Comparison of ENCODE assay signal across 14 cellular contexts in the genomic region with DNA sequence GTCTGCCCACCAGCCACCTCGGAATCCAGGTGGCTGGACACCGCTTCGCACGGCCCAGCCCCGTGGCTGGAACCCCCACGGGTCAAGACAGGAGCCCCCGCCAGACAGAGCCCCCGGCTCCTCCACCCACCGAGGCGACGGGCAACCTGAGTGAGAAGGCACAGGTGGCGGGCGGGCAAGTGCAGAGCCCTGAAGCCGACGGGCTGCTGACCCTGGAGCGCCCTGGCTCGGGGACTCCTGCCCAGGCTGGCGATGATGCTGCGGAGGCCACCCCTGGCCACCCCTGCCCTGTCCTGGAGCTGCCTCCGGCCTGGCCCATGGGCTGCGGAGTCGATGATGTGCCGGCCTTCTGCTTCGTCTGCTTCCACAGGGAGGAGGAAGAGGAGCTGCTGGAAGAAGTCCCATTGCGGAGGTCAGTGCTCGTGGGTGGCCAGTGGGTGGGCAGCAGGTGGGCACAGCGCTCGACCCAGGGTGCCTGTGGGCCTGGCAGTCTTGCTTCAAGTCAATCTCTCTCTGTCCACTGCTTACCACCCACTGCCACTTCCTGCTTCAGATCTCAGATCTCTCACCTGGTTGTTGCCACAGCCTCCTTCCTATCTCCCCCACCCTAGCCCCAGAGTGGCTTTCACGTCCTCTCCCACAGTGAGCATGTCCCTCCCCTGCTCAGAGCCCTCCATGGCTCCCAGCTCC. TPM values are rescaled to one million over a fixed set of nuclear protein-coding genes. Genes with fewer than 3 reads are reported as not detected.
DNase-seq lines count a peak whose midpoint lies in the region; ATAC-seq lines count a peak whose summit lies in the region.
"Had no signal": no experiment of that assay in that cellular context is flagged by ENCODE, and none has a peak within 500 bp of the region (broad histone marks: within the 10 kb centered on the region; RNA-seq: fewer than 3 reads in every experiment).

No MANE protein-coding gene starts in this region.

- CTCF ChIA-PET in activated CD8-positive, alpha-beta memory T cell treated with anti-CD3 and anti-CD28 coated beads, Interleukin-2, amount 10 ng/mL, durations not matched to agents 7 days and 5 days (lab: Charles Lee): no interaction called here

- H3K36me3 Mint-ChIP-seq in activated CD8-positive, alpha-beta memory T cell treated with anti-CD3 and anti-CD28 coated beads, Interleukin-2, amount 10 ng/mL, durations not matched to agents 7 days and 5 days: no peaks in the 10 kb centered on the region
- H3K36me3 Mint-ChIP-seq in central memory CD8-positive, alpha-beta T cell (ENCODE audit: insufficient read depth): peaks cover 1% of the 10 kb centered on the region
- H3K36me3 Mint-ChIP-seq in stimulated activated effector memory CD8-positive, alpha-beta T cell treated with anti-CD3 and anti-CD28 coated beads, Interleukin-12 subunit alpha, Interleukin-12 subunit beta, amount 100 ng/mL, for 72 hours: no peaks in the 10 kb centered on the region

- no peaks in the 10 kb centered on the region for H3K9me3 Mint-ChIP-seq in activated CD8-positive, alpha-beta memory T cell treated with anti-CD3 and anti-CD28 coated beads, Interleukin-2, amount 10 ng/mL, durations not matched to agents 7 days and 5 days (ENCODE audit: low read depth)
- H3K9me3 Mint-ChIP-seq in central memory CD8-positive, alpha-beta T cell: no peaks in the 10 kb centered on the region
- H3K9me3 Mint-ChIP-seq in stimulated activated effector memory CD8-positive, alpha-beta T cell treated with anti-CD3 and anti-CD28 coated beads, Interleukin-12 subunit alpha, Interleukin-12 subunit beta, amount 100 ng/mL, for 72 hours: no peaks in the 10 kb centered on the region

- H3K27ac Mint-ChIP-seq in activated CD8-positive, alpha-beta memory T cell treated with anti-CD3 and anti-CD28 coated beads, Interleukin-2, amount 10 ng/mL, durations not matched to agents 7 days and 5 days: no peak overlapping the region
- H3K27ac Mint-ChIP-seq in central memory CD8-positive, alpha-beta T cell (ENCODE audit: low read depth): no peak overlapping the region
- peak overlapping the region; percentile 65 for H3K27ac Mint-ChIP-seq in stimulated activated effector memory CD8-positive, alpha-beta T cell treated with anti-CD3 and anti-CD28 coated beads, Interleukin-12 subunit alpha, Interleukin-12 subunit beta, amount 100 ng/mL, for 72 hours

- H3K27me3 Mint-ChIP-seq in activated CD8-positive, alpha-beta memory T cell treated with anti-CD3 and anti-CD28 coated beads, Interleukin-2, amount 10 ng/mL, durations not matched to agents 7 days and 5 days: peaks cover 26% of the 10 kb centered on the region
- peaks cover 15% of the 10 kb centered on the region for H3K27me3 Mint-ChIP-seq in central memory CD8-positive, alpha-beta T cell

- ATAC-seq in activated CD8-positive, alpha-beta memory T cell treated with anti-CD3 and anti-CD28 coated beads, Interleukin-2, amount 10 ng/mL, durations not matched to agents 7 days and 5 days: peak; percentile 47
- peak; percentile 40 for ATAC-seq in central memory CD8-positive, alpha-beta T cell (replicated peaks; ENCODE audit: extremely low read depth, poor library complexity, severe bottlenecking)
- ATAC-seq in stimulated activated effector memory CD8-positive, alpha-beta T cell treated with anti-CD3 and anti-CD28 coated beads, Interleukin-12 subunit alpha, Interleukin-12 subunit beta, amount 100 ng/mL, for 72 hours: no peak
- no peak for ATAC-seq in GM21576 (IDR thresholded peaks at IDR 0.05; ENCODE audit: unreplicated experiment)
- ATAC-seq in HG03469 (IDR thresholded peaks at IDR 0.05; ENCODE audit: unreplicated experiment): no peak
- no peak for ATAC-seq in GM18870 (IDR thresholded peaks at IDR 0.05; ENCODE audit: unreplicated experiment)

- H3K4me3 Mint-ChIP-seq in activated CD8-positive, alpha-beta memory T cell treated with anti-CD3 and anti-CD28 coated beads, Interleukin-2, amount 10 ng/mL, durations not matched to agents 7 days and 5 days: no peak overlapping the region
- H3K4me3 Mint-ChIP-seq in central memory CD8-positive, alpha-beta T cell: peak overlapping the region; percentile 10
- no peak overlapping the region for H3K4me3 Mint-ChIP-seq in stimulated activated effector memory CD8-positive, alpha-beta T cell treated with anti-CD3 and anti-CD28 coated beads, Interleukin-12 subunit alpha, Interleukin-12 subunit beta, amount 100 ng/mL, for 72 hours

- no peak for DNase-seq in activated CD8-positive, alpha-beta memory T cell treated with anti-CD3 and anti-CD28 coated beads, Interleukin-2, amount 10 ng/mL, durations not matched to agents 7 days and 5 days
- no peak for DNase-seq in activated CD8-positive, alpha-beta memory T cell treated with anti-CD3 and anti-CD28 coated beads, Interleukin-2, amount 50 U/mL, for 48 hours
- no peak for DNase-seq in central memory CD8-positive, alpha-beta T cell (ENCODE audit: low spot score in 2 of 2)
- peak; percentile 47 for DNase-seq in islet precursor cell
- no peak for DNase-seq in stimulated activated effector memory CD8-positive, alpha-beta T cell treated with anti-CD3 and anti-CD28 coated beads, Interleukin-12 subunit alpha, Interleukin-12 subunit beta, amount 100 ng/mL, for 72 hours (ENCODE audit: low spot score in 2 of 2)
- DNase-seq: activated CD8-positive, alpha-beta memory T cell treated with anti-CD3 and anti-CD28 coated beads for 24 hours; GF-D8; Kasumi-1; NCI-H1436 had no signal

- peaks cover 22% of the 10 kb centered on the region for H3K4me1 Mint-ChIP-seq in activated CD8-positive, alpha-beta memory T cell treated with anti-CD3 and anti-CD28 coated beads, Interleukin-2, amount 10 ng/mL, durations not matched to agents 7 days and 5 days
- peaks cover 8% of the 10 kb centered on the region for H3K4me1 Mint-ChIP-seq in central memory CD8-positive, alpha-beta T cell
- H3K4me1 Mint-ChIP-seq in stimulated activated effector memory CD8-positive, alpha-beta T cell treated with anti-CD3 and anti-CD28 coated beads, Interleukin-12 subunit alpha, Interleukin-12 subunit beta, amount 100 ng/mL, for 72 hours: peaks cover 22% of the 10 kb centered on the region

RNA-seq across cellular contexts. Expression of gene SBK1, which starts 33.1 kb away (rescaled TPM):
- 10 to 100 TPM in 1 of 2 experiments, 1 to 10 TPM in 1; 3.2 to 11.3 TPM for total RNA-seq in activated CD8-positive, alpha-beta memory T cell treated with anti-CD3 and anti-CD28 coated beads, Interleukin-2, amount 10 ng/mL, durations not matched to agents 7 days and 5 days
- total RNA-seq: mesenteric fat pad, osteoblast had no signal

RNA-seq across cellular contexts. Expression of gene XPO6, which starts 47.5 kb away (rescaled TPM):
- 100 to 1,000 TPM; 204 to 267 TPM for total RNA-seq in activated CD8-positive, alpha-beta memory T cell treated with anti-CD3 and anti-CD28 coated beads, Interleukin-2, amount 10 ng/mL, durations not matched to agents 7 days and 5 days

Comparison
In these comparisons a context has a peak if more than half of its experiments do, and no peak if none do; other contexts are left out.
1. ATAC-seq: peak in activated CD8-positive, alpha-beta memory T cell treated with anti-CD3 and anti-CD28 coated beads, Interleukin-2, amount 10 ng/mL, durations not matched to agents 7 days and 5 days (single experiment) and central memory CD8-positive, alpha-beta T cell (single experiment); none in stimulated activated effector memory CD8-positive, alpha-beta T cell treated with anti-CD3 and anti-CD28 coated beads, Interleukin-12 subunit alpha, Interleukin-12 subunit beta, amount 100 ng/mL, for 72 hours (single experiment), GM21576 (single experiment), HG03469 (single experiment) and GM18870 (single experiment).